ENCODE assay signal across 10 cellular contexts in the genomic region with DNA sequence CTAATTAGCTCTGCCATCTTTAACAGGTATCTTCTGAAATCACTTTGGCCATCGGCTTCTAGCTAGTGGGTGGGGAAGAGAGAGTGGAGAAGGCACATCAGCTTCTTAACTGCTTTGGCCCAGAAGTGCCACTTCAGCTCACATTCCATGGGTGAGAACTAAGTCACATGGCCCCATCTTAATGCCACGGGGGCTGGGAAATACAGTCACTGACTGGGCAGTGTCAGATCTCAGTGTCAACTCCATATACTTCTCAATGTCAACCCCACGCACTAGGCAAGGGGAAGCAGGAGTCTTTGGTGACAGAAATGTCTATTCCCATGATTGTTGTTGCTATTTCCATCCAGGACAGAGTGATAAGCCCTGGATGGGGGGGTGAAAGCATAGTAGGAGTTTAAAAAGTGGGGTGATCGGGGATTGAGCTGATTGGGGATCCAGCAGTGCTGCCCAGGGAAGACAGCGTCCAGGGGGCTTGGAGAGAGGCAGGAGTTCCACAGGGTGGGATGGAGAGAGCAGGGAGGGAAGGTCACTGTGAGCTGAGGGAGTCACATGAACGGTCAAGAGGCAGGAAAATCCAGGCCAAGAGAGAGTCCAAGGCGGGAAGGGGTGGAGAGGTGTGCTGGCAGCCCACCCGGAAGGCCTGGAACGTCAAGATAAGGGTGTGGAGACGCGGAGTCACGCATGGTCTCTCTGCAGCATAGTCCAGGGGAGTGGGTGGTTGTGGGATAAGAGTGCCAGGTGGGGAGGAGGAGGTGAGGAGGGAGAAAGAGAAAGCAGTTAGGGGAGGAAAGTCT. TPM values are rescaled to one million over a fixed set of nuclear protein-coding genes. Genes with fewer than 3 reads are reported as not detected.
DNase-seq lines count a peak whose midpoint lies in the region; ATAC-seq, FAIRE-seq and TF ChIP-seq lines count a peak whose summit lies in the region.
"Had no signal": no experiment of that assay in that cellular context is flagged by ENCODE, and none has a peak within 500 bp of the region (broad histone marks: within the 10 kb centered on the region; RNA-seq: fewer than 3 reads in every experiment).

No MANE protein-coding gene starts in this region.

- no peak overlapping the region for H3K4ac ChIP-seq in H1 (replicated peaks; ENCODE audit: insufficient read length, low read depth, low read length)

- FAIRE-seq in H1 (lab: Jason Lieb, UNC): no peak

- 0 out of 2 replicates have a peak overlapping the region, but pooled peaks have one; percentile 25 for H2BK5ac ChIP-seq in H1 (ENCODE audit: low read depth, low read length)

- H3K9me3 Mint-ChIP-seq in activated naive CD4-positive, alpha-beta T cell treated with anti-CD3 and anti-CD28 coated beads for 36 hours: no peaks in the 10 kb centered on the region
- peaks cover 0 to 6% (median 0%) of the 10 kb centered on the region in 11 donors for H3K9me3 Mint-ChIP-seq in naive thymus-derived CD4-positive, alpha-beta T cell

- no peaks in the 10 kb centered on the region for H3K9me3 ChIP-seq in H1 (ENCODE audit: insufficient read depth in 2 of 2, low read depth in 1 of 2, low read length in 1 of 2)
- no peaks in the 10 kb centered on the region for H3K9me3 ChIP-seq in naive thymus-derived CD4-positive, alpha-beta T cell (ENCODE audit: control insufficient read depth in 2 of 3, low read length in 3 of 3)
- H3K9me3 ChIP-seq in upper lobe of right lung: no peaks in the 10 kb centered on the region
- H3K9me3 ChIP-seq: BE2C, SJSA1 had no signal

- ATAC-seq in naive thymus-derived CD4-positive, alpha-beta T cell: no peak
- ATAC-seq in upper lobe of right lung: peak; percentile 63
- ATAC-seq in GM18502 (IDR thresholded peaks at IDR 0.05; ENCODE audit: poor library complexity, unreplicated experiment): no peak
- no peak for ATAC-seq in HG02970 (IDR thresholded peaks at IDR 0.05; ENCODE audit: low FRiP score, unreplicated experiment)

- POLR2A ChIA-PET in H1 (lab: Charles Lee; ENCODE audit: partially characterized antibody): interaction anchor here (0.7 to 1.0 kb wide), 2 partner anchors 12 to 146 kb away, joined by 3 read pairs; no protein-coding TSS in a partner anchor
- POLR2A ChIA-PET in naive thymus-derived CD4-positive, alpha-beta T cell (lab: Charles Lee): interaction anchor here (0.7 to 45.4 kb wide), 4 partner anchors 27 to 138 kb away, joined by 3 to 1524 read pairs (median 22); a partner anchor contains a TSS

- H3K4me3 Mint-ChIP-seq in activated naive CD4-positive, alpha-beta T cell treated with anti-CD3 and anti-CD28 coated beads for 36 hours: no peak overlapping the region
- H3K4me3 Mint-ChIP-seq in naive thymus-derived CD4-positive, alpha-beta T cell: peak overlapping the region in 4 of 10 donors; percentile 5 to 32 (median 22)

- H2BK120ac ChIP-seq in H1 (replicated peaks; ENCODE audit: low read depth, low read length): no peak overlapping the region

- 0 out of 2 replicates have a peak overlapping the region, but pooled peaks have one; percentile 11 for H2AFZ ChIP-seq in H1 (ENCODE audit: low read length)

- H3K79me2 ChIP-seq in H1 (ENCODE audit: control insufficient read depth in 1 of 2, insufficient read depth in 2 of 2, low read length in 2 of 2): no peaks in the 10 kb centered on the region

- H4K8ac ChIP-seq in H1 (ENCODE audit: extremely low read depth, insufficient read depth, low read length): no peak overlapping the region

- H3K27me3 Mint-ChIP-seq in activated naive CD4-positive, alpha-beta T cell treated with anti-CD3 and anti-CD28 coated beads for 36 hours (ENCODE audit: low read depth): no peaks in the 10 kb centered on the region
- H3K27me3 Mint-ChIP-seq in naive thymus-derived CD4-positive, alpha-beta T cell: peaks cover 0 to 3% (median 0%) of the 10 kb centered on the region in 5 donors

- H3K27ac ChIP-seq in H1 (ENCODE audit: low read depth, low read length): no peak overlapping the region
- H3K27ac ChIP-seq in naive thymus-derived CD4-positive, alpha-beta T cell (ENCODE audit: low read depth, low read length): no peak overlapping the region
- H3K27ac ChIP-seq in upper lobe of right lung: peak overlapping the region; percentile 86
- H3K27ac ChIP-seq: SJSA1 had no signal

- no peak overlapping the region for H3K23ac ChIP-seq in H1 (ENCODE audit: insufficient read length)

- H3K36me3 Mint-ChIP-seq in activated naive CD4-positive, alpha-beta T cell treated with anti-CD3 and anti-CD28 coated beads for 36 hours (ENCODE audit: low read depth): no peaks in the 10 kb centered on the region
- H3K36me3 Mint-ChIP-seq in naive thymus-derived CD4-positive, alpha-beta T cell: peaks cover 0 to 23% (median 0%) of the 10 kb centered on the region in 5 donors

- no peak overlapping the region for H3K18ac ChIP-seq in H1 (ENCODE audit: extremely low read depth, low read length)

- H2AK5ac ChIP-seq in H1 (ENCODE audit: low read depth, low read length): no peak overlapping the region

- H3K36me3 ChIP-seq in H1 (ENCODE audit: control insufficient read depth in 2 of 4, insufficient read depth in 4 of 4, low read length in 3 of 4) (no peaks in the 10 kb centered on the region), upper lobe of right lung (no peaks in the 10 kb centered on the region)
- H3K36me3 ChIP-seq in naive thymus-derived CD4-positive, alpha-beta T cell (ENCODE audit: control insufficient read depth in 2 of 3, insufficient read depth in 3 of 3, low read length in 3 of 3): no peaks in the 10 kb centered on the region
- H3K36me3 ChIP-seq: BE2C, SJSA1 had no signal

- CTCF ChIA-PET in activated naive CD4-positive, alpha-beta T cell treated with anti-CD3 and anti-CD28 coated beads for 36 hours (lab: Charles Lee): interaction anchor here (0.7 to 16.6 kb wide), 10 partner anchors 8 to 252 kb away, joined by 3 to 276 read pairs (median 15); a partner anchor contains a TSS
- CTCF ChIA-PET in H1 (lab: Charles Lee; ENCODE audit: partially characterized antibody): interaction anchor here (0.9 to 19.4 kb wide), 20 partner anchors 8 to 1028 kb away, joined by 3 to 435 read pairs (median 6); a partner anchor contains a TSS
- CTCF ChIA-PET in naive thymus-derived CD4-positive, alpha-beta T cell (lab: Charles Lee): interaction anchor here (0.6 to 9.2 kb wide), 11 partner anchors 12 to 193 kb away, joined by 3 to 88 read pairs (median 8); a partner anchor contains a TSS

- H3K4me2 ChIP-seq in H1 (ENCODE audit: insufficient read depth in 1 of 2, low read depth in 2 of 2, low read length in 2 of 2): no peak overlapping the region

- no peak overlapping the region for H2BK12ac ChIP-seq in H1 (ENCODE audit: low read depth, low read length)

- intact Hi-C loops in activated naive CD4-positive, alpha-beta T cell treated with anti-CD3 and anti-CD28 coated beads for 36 hours (cut with micrococcal nuclease): no loop called here
- intact Hi-C loops in naive thymus-derived CD4-positive, alpha-beta T cell (cut with micrococcal nuclease): no loop called here
- intact Hi-C loops in upper lobe of right lung (cut with DNase I): loop anchor here (10.0 kb wide), 1 partner anchor 171 kb away; a partner anchor contains a TSS

- H3K9ac ChIP-seq in H1 (replicated peaks in 1 of 4; ENCODE audit: extremely low read depth in 1 of 4, low read depth in 3 of 4, low read length in 3 of 4): no peak overlapping the region

- H4K5ac ChIP-seq in H1 (ENCODE audit: insufficient read length, low read depth, low read length): no peak overlapping the region

- peaks cover 0 to under 1% of the 10 kb centered on the region in 2 experiments for H4K20me1 ChIP-seq in H1 (replicated peaks in 1 of 2; ENCODE audit: control insufficient read depth in 1 of 2, insufficient read depth in 2 of 2, low read length in 2 of 2)

- peaks cover 3% of the 10 kb centered on the region; the same call in 1 of the 2 replicates for H3K23me2 ChIP-seq in H1 (ENCODE audit: low read depth, low read length)

- H4K91ac ChIP-seq in H1 (replicated peaks; ENCODE audit: insufficient read length, low read length): no peak overlapping the region

- no peak for TF ChIP-seq CTCF in H1 (IDR thresholded peaks at IDR 0.05; ENCODE audit: control extremely low read depth in 1 of 3, insufficient read depth in 1 of 3, low read depth in 1 of 3, low read length in 3 of 3)
- no peak for TF ChIP-seq CTCF in upper lobe of right lung (IDR thresholded peaks at IDR 0.05)

- H3K27me3 ChIP-seq in H1 (replicated peaks in 1 of 4; ENCODE audit: control insufficient read depth in 3 of 4, extremely low read depth in 1 of 4, insufficient read depth in 3 of 4, low read length in 3 of 4) (no peaks in the 10 kb centered on the region; a peak in 1 of 7 replicates), upper lobe of right lung (no peaks in the 10 kb centered on the region)
- no peaks in the 10 kb centered on the region for H3K27me3 ChIP-seq in naive thymus-derived CD4-positive, alpha-beta T cell (ENCODE audit: control insufficient read depth in 2 of 2, insufficient read depth in 2 of 2, low read length in 2 of 2)
- H3K27me3 ChIP-seq: BE2C, SJSA1 had no signal

- H2BK20ac ChIP-seq in H1 (ENCODE audit: low read length): peak overlapping the region; percentile 6; the same call in 1 of the 2 replicates

- H3K4me3 ChIP-seq in H1 (ENCODE audit: extremely low read depth in 1 of 4, insufficient read depth in 2 of 4, low read depth in 3 of 4, low read length in 4 of 4): no peak overlapping the region
- H3K4me3 ChIP-seq in naive thymus-derived CD4-positive, alpha-beta T cell (ENCODE audit: low read length): no peak overlapping the region
- no peak overlapping the region for H3K4me3 ChIP-seq in upper lobe of right lung
- H3K4me3 ChIP-seq: SJSA1 had no signal

- TF ChIP-seq EP300 in H1 (IDR thresholded peaks at IDR 0.05; ENCODE audit: borderline replicate concordance in 1 of 2, low read depth in 2 of 2, low read length in 2 of 2): no peak

- peaks cover 90% of the 10 kb centered on the region for H3K4me1 Mint-ChIP-seq in activated naive CD4-positive, alpha-beta T cell treated with anti-CD3 and anti-CD28 coated beads for 36 hours (ENCODE audit: low read depth)
- H3K4me1 Mint-ChIP-seq in naive thymus-derived CD4-positive, alpha-beta T cell: peaks cover 63 to 100% (median 94%) of the 10 kb centered on the region in 7 donors

- no peak for DNase-seq in activated naive CD4-positive, alpha-beta T cell treated with anti-CD3 and anti-CD28 coated beads for 36 hours
- DNase-seq in activated naive CD4-positive, alpha-beta T cell (lab: John Stamatoyannopoulos, UW): no peak
- DNase-seq in H1 (ENCODE audit: low read depth in 1 of 2, low spot score in 2 of 2) (no peak), upper lobe of right lung (peak; percentile 73), NCI-H748 treated with DMSO at 0.1 percent for 48 hours (lab: John Stamatoyannopoulos, UW) (no peak)
- DNase-seq in naive thymus-derived CD4-positive, alpha-beta T cell: peak in 1 of 9 donors; percentile 7
- DNase-seq: BE2C had no signal

- WGBS in H1 (ENCODE audit: extremely low coverage in 1 of 2, insufficient coverage in 1 of 2, insufficient read length in 1 of 2, insufficient replicate concordance in 2 of 2, low coverage in 1 of 2, low lambda C conversion rate in 2 of 2, missing lambda C conversion rate in 1 of 2), 2 experiments: 95% methylated on average over 12 of the region's 12 CpGs; no CpG with 5 or more reads in 1 of the 2 experiments

- no peak overlapping the region for H2BK15ac ChIP-seq in H1 (ENCODE audit: low read length)

- H3K27ac Mint-ChIP-seq in activated naive CD4-positive, alpha-beta T cell treated with anti-CD3 and anti-CD28 coated beads for 36 hours: peak overlapping the region; percentile 42
- H3K27ac Mint-ChIP-seq in naive thymus-derived CD4-positive, alpha-beta T cell: peak overlapping the region; percentile 77 to 99 (median 96)

- no peak for TF ChIP-seq POLR2A in H1 (IDR thresholded peaks at IDR 0.05; ENCODE audit: control extremely low read depth in 1 of 2, low read depth in 2 of 2, low read length in 2 of 2)

- H3K14ac ChIP-seq in H1 (ENCODE audit: insufficient read length): no peak overlapping the region

- H3K4me1 ChIP-seq in H1 (replicated peaks in 1 of 4; ENCODE audit: control insufficient read depth in 3 of 4, insufficient read depth in 4 of 4, low read length in 3 of 4) (peaks cover 0 to 8% (median 1%) of the 10 kb centered on the region in 4 experiments; a peak in 2 of 7 replicates), upper lobe of right lung (peaks cover 79% of the 10 kb centered on the region)
- H3K4me1 ChIP-seq in naive thymus-derived CD4-positive, alpha-beta T cell (ENCODE audit: control insufficient read depth in 2 of 2, insufficient read depth in 2 of 2, low read length in 2 of 2): peaks cover 68 to 81% of the 10 kb centered on the region in 2 donors
- H3K4me1 ChIP-seq: BE2C had no signal

- TF ChIP-seq RAD21 in H1 (IDR thresholded peaks at IDR 0.05 in 1 of 2, conservative IDR thresholded peaks at IDR 0.05 in 1 of 2; ENCODE audit: low read depth in 2 of 2, low read length in 2 of 2): no peak

- H3K56ac ChIP-seq in H1 (replicated peaks; ENCODE audit: insufficient read length, low read depth, low read length): no peak overlapping the region

- no peaks in the 10 kb centered on the region for H3K79me1 ChIP-seq in H1 (ENCODE audit: low read depth, low read length)

RNA-seq across cellular contexts. Expression of a gene that starts 29.2 kb away (rescaled TPM):
- 100 to 1,000 TPM; 150 to 156 TPM for total RNA-seq in activated naive CD4-positive, alpha-beta T cell treated with anti-CD3 and anti-CD28 coated beads for 36 hours
- 0.17 TPM in 1 of 2 replicates, not detected in the other for total RNA-seq in H1 (2021; fragmentation: NEBNext Ultra II Directional; extraction: Animal tissue kit (Norgen Biotek cat#: 25700))
- 0.12 and 0.28 TPM in 2 replicates for polyA plus RNA-seq in H1 (2011; rRNA removed)
- polyA plus RNA-seq in H1 (2011; cell fraction: cytosol; rRNA removed): 0.16 TPM
- 0.27 TPM for polyA plus RNA-seq in H1 (2011; cell fraction: nucleus; rRNA removed)
- 0.11 to 0.33 TPM in 2 of 4 replicates, not detected in the others for polyA plus RNA-seq in H1 (2012, experiment 1 of 2)
- polyA plus RNA-seq in H1 (2012, experiment 2 of 2): 0.14 TPM
- 0.30 TPM for polyA plus RNA-seq in H1 (2013, experiment 1 of 2)
- polyA plus RNA-seq in H1 (2013, experiment 2 of 2): 0.24 TPM
- not detected in 2 replicates for polyA minus RNA-seq in H1 (2011; rRNA and poly(A)+ RNA removed)
- not detected for polyA minus RNA-seq in H1 (2011; cell fraction: cytosol; rRNA and poly(A)+ RNA removed)
- polyA minus RNA-seq in H1 (2011; cell fraction: nucleus; rRNA and poly(A)+ RNA removed): not detected
- total RNA-seq in naive thymus-derived CD4-positive, alpha-beta T cell: 100 to 1,000 TPM; 153 to 675 (median 262) TPM
- 1,000 to 10,000 TPM; 1,350 to 2,301 TPM for polyA plus RNA-seq in naive thymus-derived CD4-positive, alpha-beta T cell
- 1.1 TPM for total RNA-seq in upper lobe of right lung
- total RNA-seq: SJSA1 had no signal

RNA-seq across cellular contexts. Expression of a gene that starts 34.7 kb away (rescaled TPM):
- 1 to 10 TPM; 4.7 to 5.9 TPM for total RNA-seq in activated naive CD4-positive, alpha-beta T cell treated with anti-CD3 and anti-CD28 coated beads for 36 hours
- total RNA-seq in H1 (2021; fragmentation: NEBNext Ultra II Directional; extraction: Animal tissue kit (Norgen Biotek cat#: 25700)): 0.20 and 0.80 TPM in 2 replicates
- 0.21 and 0.39 TPM in 2 replicates for polyA plus RNA-seq in H1 (2011; rRNA removed)
- 0.49 TPM for polyA plus RNA-seq in H1 (2011; cell fraction: cytosol; rRNA removed)
- polyA plus RNA-seq in H1 (2011; cell fraction: nucleus; rRNA removed): 0.54 TPM
- polyA plus RNA-seq in H1 (2012, experiment 1 of 2): 0.21 to 0.76 TPM (median 0.30 TPM) in 4 replicates
- polyA plus RNA-seq in H1 (2012, experiment 2 of 2): 0.10 TPM
- polyA plus RNA-seq in H1 (2013, experiment 1 of 2): 0.39 TPM
- polyA plus RNA-seq in H1 (2013, experiment 2 of 2): 0.63 TPM
- 0.60 and 0.66 TPM in 2 replicates for polyA minus RNA-seq in H1 (2011; rRNA and poly(A)+ RNA removed)
- not detected for polyA minus RNA-seq in H1 (2011; cell fraction: cytosol; rRNA and poly(A)+ RNA removed)
- polyA minus RNA-seq in H1 (2011; cell fraction: nucleus; rRNA and poly(A)+ RNA removed): 0.90 TPM
- total RNA-seq in naive thymus-derived CD4-positive, alpha-beta T cell: 10 to 100 TPM in 1 of 5 experiments, 1 to 10 TPM in 2, not detected in 2; 1.2 to 10.3 (median 1.3) TPM
- polyA plus RNA-seq in naive thymus-derived CD4-positive, alpha-beta T cell: not detected
- 0.78 TPM for total RNA-seq in upper lobe of right lung
- total RNA-seq: SJSA1 had no signal

Comparison
In these comparisons a context has a peak if more than half of its experiments do, and no peak if none do; other contexts are left out.
1. RNA of a gene that starts 29.2 kb away (total RNA-seq): 153 to 675 TPM in naive thymus-derived CD4-positive, alpha-beta T cell and 150 to 156 TPM in activated naive CD4-positive, alpha-beta T cell treated with anti-CD3 and anti-CD28 coated beads for 36 hours; 1.1 TPM in upper lobe of right lung (single experiment) and 0.17 TPM in H1; every median in the first group is over 10 times any median in the second.